Comparison of ENCODE assay signal across 18 cellular contexts in the genomic region with DNA sequence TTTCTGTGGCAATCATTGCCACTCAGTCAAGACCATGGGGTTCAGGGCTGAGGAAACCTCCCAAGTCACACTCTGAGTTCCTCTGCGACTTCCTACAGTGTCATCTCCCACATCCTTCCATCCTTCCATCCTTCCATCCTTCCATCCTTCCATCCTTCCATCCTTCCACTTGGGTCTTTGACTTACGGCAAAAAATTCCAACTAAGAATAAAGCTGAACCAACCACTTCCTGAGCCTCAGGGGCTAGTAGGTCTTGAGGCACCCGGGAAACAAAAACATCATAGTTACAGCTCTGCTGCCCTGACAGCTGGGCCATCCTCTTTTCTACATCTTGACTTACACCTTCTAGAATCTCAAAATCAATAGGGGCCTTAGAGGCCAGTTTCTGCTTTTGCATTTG. TPM values are rescaled to one million over a fixed set of nuclear protein-coding genes. Genes with fewer than 3 reads are reported as not detected.
A peak's percentile ranks its signal among the peaks of the same experiment; 100 is the strongest.
DNase-seq lines count a peak whose midpoint lies in the region; TF ChIP-seq lines count a peak whose summit lies in the region.
"Had no signal": no experiment of that assay in that cellular context is flagged by ENCODE, and none has a peak within 500 bp of the region (broad histone marks: within the 10 kb centered on the region; RNA-seq: fewer than 3 reads in every experiment).

No MANE protein-coding gene starts in this region.

- no peaks in the 10 kb centered on the region for H3K79me2 ChIP-seq in parathyroid adenoma
- no peaks in the 10 kb centered on the region for H3K79me2 ChIP-seq in SK-N-SH (ENCODE audit: insufficient read depth)

- no peaks in the 10 kb centered on the region for H3F3A ChIP-seq in SK-N-SH (replicated peaks; ENCODE audit: insufficient read depth)

- no peaks in the 10 kb centered on the region; a peak in 1 of 22 replicates for H3K9me3 ChIP-seq in BLaER1 treated with 17β-estradiol and CSF1 and Interleukin-3, amounts not matched to agents 10 nM and 100 nM (replicated peaks in 1 of 11)
- no peaks in the 10 kb centered on the region for H3K9me3 ChIP-seq in Peyer's patch
- H3K9me3 ChIP-seq in parathyroid adenoma (ENCODE audit: control insufficient read depth, low read length): no peaks in the 10 kb centered on the region
- H3K9me3 ChIP-seq in SK-N-SH: no peaks in the 10 kb centered on the region
- H3K9me3 ChIP-seq: uterus had no signal

- no peak overlapping the region for H3K4me3 ChIP-seq in BLaER1 treated with 17β-estradiol and CSF1 and Interleukin-3, amounts not matched to agents 10 nM and 100 nM
- H3K4me3 ChIP-seq in Peyer's patch: no peak overlapping the region
- no peak overlapping the region for H3K4me3 ChIP-seq in parathyroid adenoma (ENCODE audit: low read depth, low read length)
- no peak overlapping the region for H3K4me3 ChIP-seq in SK-N-SH (ENCODE audit: low read depth in 2 of 2, low read length in 1 of 2)
- H3K4me3 ChIP-seq: cardiac muscle cell, GM23248, uterus had no signal

- H4K20me1 ChIP-seq in BLaER1 treated with 17β-estradiol and CSF1 and Interleukin-3, amounts not matched to agents 10 nM and 100 nM: no peaks in the 10 kb centered on the region
- H4K20me1 ChIP-seq in SK-N-SH (ENCODE audit: insufficient read depth): no peaks in the 10 kb centered on the region

- peak overlapping the region in 2 of 11 experiments; percentile 27 to 40; a peak in 3 of 22 replicates for H3K27ac ChIP-seq in BLaER1 treated with 17β-estradiol and CSF1 and Interleukin-3, amounts not matched to agents 10 nM and 100 nM
- H3K27ac ChIP-seq in Peyer's patch (peak overlapping the region in 3 of 4 donors; percentile 34 to 86 (median 74)), epithelial cell of prostate (peak overlapping the region; percentile 99), parathyroid adenoma (peak overlapping the region; percentile 82), SK-N-SH (ENCODE audit: low read depth in 2 of 2, low read length in 1 of 2) (no peak overlapping the region)
- H3K27ac ChIP-seq: cardiac muscle cell, uterus had no signal

- POLR2A ChIA-PET in SK-N-SH (lab: Yijun Ruan, JAX): no interaction called here

- no peak for DNase-seq in Peyer's patch
- no peak for DNase-seq in epithelial cell of prostate (ENCODE audit: low read depth, low spot score)
- DNase-seq in COR-L47 (lab: John Stamatoyannopoulos, UW): no peak
- no peak for DNase-seq in stimulated activated CD4-positive, alpha-beta T cell treated with anti-CD3 and anti-CD28 coated beads, Interleukin-12 subunit alpha, Interleukin-12 subunit beta, amount 100 ng/mL, for 4 hours
- DNase-seq in SK-N-SH: no peak
- no peak for DNase-seq in G401 (ENCODE audit: low spot score)
- DNase-seq: activated CD4-positive, alpha-beta memory T cell treated with anti-CD3 and anti-CD28 coated beads for 36 hours; activated effector memory CD4-positive, alpha-beta T cell treated with anti-CD3 and anti-CD28 coated beads, Interleukin-2, amount 50 U/mL, for 16 hours; DND-41; GM23248; hippocampal formation; MM.1S; T-helper 17 cell; uterus had no signal

- H3K36me3 ChIP-seq in BLaER1 treated with 17β-estradiol and CSF1 and Interleukin-3, amounts not matched to agents 10 nM and 100 nM: no peaks in the 10 kb centered on the region
- H3K36me3 ChIP-seq in Peyer's patch (peaks cover 0 to 33% (median 0%) of the 10 kb centered on the region in 3 donors), parathyroid adenoma (ENCODE audit: control insufficient read depth, insufficient read depth, low read length) (no peaks in the 10 kb centered on the region), SK-N-SH (replicated peaks in 1 of 2; ENCODE audit: control insufficient read depth in 1 of 2, insufficient read depth in 2 of 2, low read length in 1 of 2) (no peaks in the 10 kb centered on the region)
- H3K36me3 ChIP-seq: cardiac muscle cell, uterus had no signal

- peak overlapping the region in 6 of 11 experiments; percentile 5 to 68 (median 53); a peak in 11 of 22 replicates for H3K4me2 ChIP-seq in BLaER1 treated with 17β-estradiol and CSF1 and Interleukin-3, amounts not matched to agents 10 nM and 100 nM
- no peak overlapping the region for H3K4me2 ChIP-seq in parathyroid adenoma (ENCODE audit: low read length)
- H3K4me2 ChIP-seq in SK-N-SH: no peak overlapping the region

- TF ChIP-seq RAD21 in SK-N-SH (IDR thresholded peaks at IDR 0.05; ENCODE audit: low read length): no peak

- H3K4me1 ChIP-seq in BLaER1 treated with 17β-estradiol and CSF1 and Interleukin-3, amounts not matched to agents 10 nM and 100 nM: peaks cover 0 to 41% (median 14%) of the 10 kb centered on the region in 10 experiments; a peak in 13 of 20 replicates
- H3K4me1 ChIP-seq in Peyer's patch (peaks cover 0 to 31% (median 8%) of the 10 kb centered on the region in 4 donors), parathyroid adenoma (peaks cover 42% of the 10 kb centered on the region), SK-N-SH (ENCODE audit: control insufficient read depth in 1 of 2, insufficient read depth in 2 of 2, low read depth in 1 of 2, low read length in 1 of 2) (peaks cover 0 to 12% of the 10 kb centered on the region in 2 experiments; a peak in 1 of 4 replicates)
- H3K4me1 ChIP-seq: uterus had no signal

- no peaks in the 10 kb centered on the region for H3K9me2 ChIP-seq in SK-N-SH

- H3K27me3 ChIP-seq in BLaER1 treated with 17β-estradiol and CSF1 and Interleukin-3, amounts not matched to agents 10 nM and 100 nM: no peaks in the 10 kb centered on the region
- H3K27me3 ChIP-seq in Peyer's patch (no peaks in the 10 kb centered on the region), parathyroid adenoma (ENCODE audit: control insufficient read depth, insufficient read depth, low read length) (no peaks in the 10 kb centered on the region), SK-N-SH (ENCODE audit: insufficient read depth) (no peaks in the 10 kb centered on the region)
- H3K27me3 ChIP-seq: cardiac muscle cell, uterus had no signal

- no peak overlapping the region for H3K9ac ChIP-seq in BLaER1 treated with 17β-estradiol and CSF1 and Interleukin-3, amounts not matched to agents 10 nM and 100 nM
- no peak overlapping the region for H3K9ac ChIP-seq in parathyroid adenoma
- H3K9ac ChIP-seq in SK-N-SH: no peak overlapping the region
- H3K9ac ChIP-seq: GM23248 had no signal

- TF ChIP-seq EP300 in SK-N-SH (IDR thresholded peaks at IDR 0.05; ENCODE audit: borderline replicate concordance in 1 of 2, low read depth in 1 of 2, low read length in 1 of 2): no peak

- CTCF ChIA-PET in SK-N-SH (lab: Yijun Ruan, JAX): interaction anchor here (0.6 to 1.5 kb wide), 2 partner anchors 66 to 1545 kb away, joined by 3 to 4 read pairs; no protein-coding TSS in a partner anchor

- H2AFZ ChIP-seq in parathyroid adenoma (peak overlapping the region; percentile 46), SK-N-SH (ENCODE audit: low read depth) (no peak overlapping the region)

- WGBS in SK-N-SH (ENCODE audit: low lambda C conversion rate): 79% methylated on average over 3 of the region's 3 CpGs

- TF ChIP-seq POLR2A in Peyer's patch (IDR thresholded peaks at IDR 0.05): no peak

- in situ Hi-C loops in G401 (cut with HindIII; ENCODE audit: low sequenced_read_pairs): no loop called here

- TF ChIP-seq CTCF in Peyer's patch (IDR thresholded peaks at IDR 0.05) (no peak), parathyroid adenoma (IDR thresholded peaks at IDR 0.05) (no peak), SK-N-SH (IDR thresholded peaks at IDR 0.05) (no peak)

TF ChIP-seq in SK-N-SH, 30 proteins besides CTCF, POLR2A, EP300 and RAD21 (continues in another document):
- no peak for TF ChIP-seq PBX3 (IDR thresholded peaks at IDR 0.05)
- TF ChIP-seq GABPA (IDR thresholded peaks at IDR 0.05; ENCODE audit: low read depth): no peak
- TF ChIP-seq NRF1 (IDR thresholded peaks at IDR 0.05; ENCODE audit: low read depth, low read length): no peak
- no peak for TF ChIP-seq TAF1 (IDR thresholded peaks at IDR 0.05; ENCODE audit: borderline replicate concordance, low read depth, low read length)
- no peak for TF ChIP-seq YY1 (IDR thresholded peaks at IDR 0.05; ENCODE audit: low read depth)
- TF ChIP-seq, protein P1, sequence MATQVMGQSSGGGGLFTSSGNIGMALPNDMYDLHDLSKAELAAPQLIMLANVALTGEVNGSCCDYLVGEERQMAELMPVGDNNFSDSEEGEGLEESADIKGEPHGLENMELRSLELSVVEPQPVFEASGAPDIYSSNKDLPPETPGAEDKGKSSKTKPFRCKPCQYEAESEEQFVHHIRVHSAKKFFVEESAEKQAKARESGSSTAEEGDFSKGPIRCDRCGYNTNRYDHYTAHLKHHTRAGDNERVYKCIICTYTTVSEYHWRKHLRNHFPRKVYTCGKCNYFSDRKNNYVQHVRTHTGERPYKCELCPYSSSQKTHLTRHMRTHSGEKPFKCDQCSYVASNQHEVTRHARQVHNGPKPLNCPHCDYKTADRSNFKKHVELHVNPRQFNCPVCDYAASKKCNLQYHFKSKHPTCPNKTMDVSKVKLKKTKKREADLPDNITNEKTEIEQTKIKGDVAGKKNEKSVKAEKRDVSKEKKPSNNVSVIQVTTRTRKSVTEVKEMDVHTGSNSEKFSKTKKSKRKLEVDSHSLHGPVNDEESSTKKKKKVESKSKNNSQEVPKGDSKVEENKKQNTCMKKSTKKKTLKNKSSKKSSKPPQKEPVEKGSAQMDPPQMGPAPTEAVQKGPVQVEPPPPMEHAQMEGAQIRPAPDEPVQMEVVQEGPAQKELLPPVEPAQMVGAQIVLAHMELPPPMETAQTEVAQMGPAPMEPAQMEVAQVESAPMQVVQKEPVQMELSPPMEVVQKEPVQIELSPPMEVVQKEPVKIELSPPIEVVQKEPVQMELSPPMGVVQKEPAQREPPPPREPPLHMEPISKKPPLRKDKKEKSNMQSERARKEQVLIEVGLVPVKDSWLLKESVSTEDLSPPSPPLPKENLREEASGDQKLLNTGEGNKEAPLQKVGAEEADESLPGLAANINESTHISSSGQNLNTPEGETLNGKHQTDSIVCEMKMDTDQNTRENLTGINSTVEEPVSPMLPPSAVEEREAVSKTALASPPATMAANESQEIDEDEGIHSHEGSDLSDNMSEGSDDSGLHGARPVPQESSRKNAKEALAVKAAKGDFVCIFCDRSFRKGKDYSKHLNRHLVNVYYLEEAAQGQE (IDR thresholded peaks at IDR 0.05; ENCODE audit: low read depth, low read length): no peak
- no peak for TF ChIP-seq EZH2phosphoT487 (IDR thresholded peaks at IDR 0.05; ENCODE audit: borderline replicate concordance, low read depth)

RNA-seq across cellular contexts. Expression of gene EHF, which starts 32.1 kb away (rescaled TPM):
- 100 to 1,000 TPM in 2 of 4 donors, 10 to 100 TPM in 2; 75.9 to 143 (median 106) TPM for total RNA-seq in Peyer's patch
- not detected in 2 replicates for polyA plus RNA-seq in SK-N-SH (2012; rRNA removed)
- polyA plus RNA-seq in SK-N-SH (2012; cell fraction: cytosol; rRNA removed): not detected in 2 replicates
- polyA plus RNA-seq in SK-N-SH (2012; cell fraction: nucleus; rRNA removed): not detected in 2 replicates
- not detected in 2 replicates for total RNA-seq in G401 (2014; rRNA removed; shearing (Covaris generic))
- total RNA-seq: activated CD4-positive, alpha-beta memory T cell treated with anti-CD3 and anti-CD28 coated beads for 36 hours; cardiac muscle cell; endothelial cell of umbilical vein; GM23248 had no signal
- polyA plus RNA-seq: cardiac muscle cell, endothelial cell of umbilical vein, GM23248 had no signal

Comparison
In these comparisons a context has a peak if more than half of its experiments do, and no peak if none do; other contexts are left out.
1. H3K27ac ChIP-seq: peak in Peyer's patch (3 of 4), epithelial cell of prostate (single experiment) and parathyroid adenoma (single experiment); none in SK-N-SH (0 of 2).
2. H3K4me2 ChIP-seq: peak in BLaER1 treated with 17β-estradiol and CSF1 and Interleukin-3, amounts not matched to agents 10 nM and 100 nM (6 of 11); none in parathyroid adenoma (single experiment) and SK-N-SH (single experiment).
3. RNA of gene EHF, which starts 32.1 kb away (total RNA-seq): 75.9 to 143 TPM in Peyer's patch; not detected in G401; every median in the first group is over 10 times any median in the second.